In genomic region chr2:195837987-195838386, GRCh38 we compare ENCODE assay signal across 1 cellular context.
TF ChIP-seq lines count a peak whose summit lies in the region.

No MANE protein-coding gene starts in this region.

TF ChIP-seq in SK-N-SH, 30 proteins besides CTCF, POLR2A, EP300 and RAD21 (continued from another document):
- no peak for TF ChIP-seq ZBTB33 (IDR thresholded peaks at IDR 0.05; ENCODE audit: borderline replicate concordance, low read depth)
- TF ChIP-seq ELF1 (IDR thresholded peaks at IDR 0.05) = no peak
- no peak for TF ChIP-seq EZH2phosphoT487 (IDR thresholded peaks at IDR 0.05; ENCODE audit: borderline replicate concordance, low read depth)
- TF ChIP-seq RXRA (IDR thresholded peaks at IDR 0.05; ENCODE audit: borderline replicate concordance, low read depth) = no peak
- no peak; the same call in 1 of the 2 replicates for TF ChIP-seq TEAD4 (IDR thresholded peaks at IDR 0.05; ENCODE audit: borderline replicate concordance, insufficient read depth)
- TF ChIP-seq MEF2A (IDR thresholded peaks at IDR 0.05; ENCODE audit: borderline replicate concordance, low read depth) = no peak
- no peak for TF ChIP-seq TAF1 (IDR thresholded peaks at IDR 0.05; ENCODE audit: borderline replicate concordance, low read depth, low read length)
- TF ChIP-seq JUND (IDR thresholded peaks at IDR 0.05) = 0 out of 2 replicates have a peak, but pooled peaks have one; percentile 23
